In genomic region chr18:57427429-57428181, GRCh38 we compare ENCODE assay signal across 11 cellular contexts. TPM values are rescaled to one million over a fixed set of nuclear protein-coding genes. Genes with fewer than 3 reads are reported as not detected.
DNase-seq lines count a peak whose midpoint lies in the region; FAIRE-seq and TF ChIP-seq lines count a peak whose summit lies in the region.
"Had no signal": no experiment of that assay in that cellular context is flagged by ENCODE, and none has a peak within 500 bp of the region (broad histone marks: within the 10 kb centered on the region; RNA-seq: fewer than 3 reads in every experiment).

No MANE protein-coding gene starts in this region.

- no peak overlapping the region for H3K4ac ChIP-seq in trophoblast cell (ENCODE audit: low read depth, low read length)

- intact Hi-C loops in activated T-helper 2 cell treated with anti-CD3 and anti-CD28 coated beads, Interferon-gamma antibody, Interleukin-2, Interleukin-4, amounts not matched to agents 10 μg/mL and 5 μg/mL and 100 μg/mL, durations not matched to agents 14 hours and 24 hours and 36 hours (cut with micrococcal nuclease), result no loop called here

- peak overlapping the region; percentile 41 for H3K4me2 ChIP-seq in astrocyte (ENCODE audit: low read length)
- H3K4me2 ChIP-seq in trophoblast cell (ENCODE audit: low read length), result peak overlapping the region; percentile 85

- no peaks in the 10 kb centered on the region for H3K79me2 ChIP-seq in astrocyte (ENCODE audit: insufficient read depth, low read length)
- H3K79me2 ChIP-seq in trophoblast cell (ENCODE audit: control insufficient read depth, insufficient read depth, low read length, poor library complexity), result no peaks in the 10 kb centered on the region

- H3K9me3 Mint-ChIP-seq in astrocyte (ENCODE audit: unreplicated experiment), result peaks cover 12% of the 10 kb centered on the region
- H3K9me3 Mint-ChIP-seq in activated T-helper 2 cell treated with anti-CD3 and anti-CD28 coated beads, Interferon-gamma antibody, Interleukin-2, Interleukin-4, amounts not matched to agents 10 μg/mL and 5 μg/mL and 100 μg/mL, durations not matched to agents 14 hours and 24 hours and 36 hours, result peaks cover 5% of the 10 kb centered on the region

- no peak for TF ChIP-seq CTCF in astrocyte (IDR thresholded peaks at IDR 0.05; ENCODE audit: insufficient read depth, low read depth, low read length)

- no peak overlapping the region for H2AK5ac ChIP-seq in trophoblast cell (ENCODE audit: low read length)

- no CpG with 5 or more reads among the region's 78 CpGs for whole genome bisulfite sequencing in trophoblast cell (ENCODE audit: extremely low coverage, insufficient coverage, insufficient read length)

- no peak overlapping the region for H3K14ac ChIP-seq in trophoblast cell (ENCODE audit: low read length)

- no peak overlapping the region for H4K91ac ChIP-seq in trophoblast cell (ENCODE audit: low read depth, low read length)

- peak overlapping the region; percentile 59 for H4K12ac ChIP-seq in trophoblast cell (ENCODE audit: low read depth, low read length)

- H3K9ac ChIP-seq in ES-I3 (ENCODE audit: low read depth, low read length) (peak overlapping the region; percentile 55), astrocyte (ENCODE audit: low read length) (no peak overlapping the region), trophoblast cell (ENCODE audit: low read length) (peak overlapping the region; percentile 64)

- H3K36me3 ChIP-seq in ES-I3 (ENCODE audit: insufficient read depth, low read length) (no peaks in the 10 kb centered on the region), astrocyte (ENCODE audit: insufficient read depth, low read length) (no peaks in the 10 kb centered on the region), trophoblast cell (ENCODE audit: control insufficient read depth in 1 of 2, insufficient read depth in 2 of 2, low read length in 2 of 2) (no peaks in the 10 kb centered on the region)

- peaks cover 46% of the 10 kb centered on the region for H3K27me3 Mint-ChIP-seq in astrocyte (ENCODE audit: low read depth, unreplicated experiment)
- peaks cover 59% of the 10 kb centered on the region for H3K27me3 Mint-ChIP-seq in activated T-helper 2 cell treated with anti-CD3 and anti-CD28 coated beads, Interferon-gamma antibody, Interleukin-2, Interleukin-4, amounts not matched to agents 10 μg/mL and 5 μg/mL and 100 μg/mL, durations not matched to agents 14 hours and 24 hours and 36 hours (ENCODE audit: low read depth)

- H3K27ac ChIP-seq in astrocyte (ENCODE audit: low read depth, low read length) (no peak overlapping the region), trophoblast cell (ENCODE audit: low read depth, low read length) (no peak overlapping the region)

- H2BK12ac ChIP-seq in trophoblast cell (ENCODE audit: low read length), result no peak overlapping the region

- H3K27me3 ChIP-seq in astrocyte (ENCODE audit: insufficient read depth, low read length) (peaks cover 66% of the 10 kb centered on the region), trophoblast cell (ENCODE audit: insufficient read depth, low read length) (peaks cover 45% of the 10 kb centered on the region)

- H2BK120ac ChIP-seq in trophoblast cell (ENCODE audit: insufficient read depth, low read length, poor library complexity), result no peak overlapping the region

- no peak overlapping the region for H2BK5ac ChIP-seq in trophoblast cell (ENCODE audit: low read depth, low read length, poor library complexity)

- H2AFZ ChIP-seq in astrocyte (ENCODE audit: low read depth, low read length) (peak overlapping the region; percentile 41), trophoblast cell (ENCODE audit: insufficient read depth, low read length, poor library complexity) (peak overlapping the region; percentile 66)

- no peak overlapping the region for H3K23ac ChIP-seq in trophoblast cell (ENCODE audit: low read length)

- no peak overlapping the region for H3K4me3 ChIP-seq in astrocyte (ENCODE audit: insufficient read depth, low read depth, low read length)
- peak overlapping the region; percentile 63 for H3K4me3 ChIP-seq in trophoblast cell (ENCODE audit: low read depth, low read length)

- no peak overlapping the region for H3K27ac Mint-ChIP-seq in astrocyte (ENCODE audit: unreplicated experiment)
- H3K27ac Mint-ChIP-seq in activated T-helper 2 cell treated with anti-CD3 and anti-CD28 coated beads, Interferon-gamma antibody, Interleukin-2, Interleukin-4, amounts not matched to agents 10 μg/mL and 5 μg/mL and 100 μg/mL, durations not matched to agents 14 hours and 24 hours and 36 hours, result no peak overlapping the region
- H3K27ac Mint-ChIP-seq: CD4-positive, CD25-positive, alpha-beta regulatory T cell had no signal

- no peak overlapping the region for H3K18ac ChIP-seq in trophoblast cell (ENCODE audit: low read length)

- DNase-seq in astrocyte (ENCODE audit: low read depth) (no peak), iPS-NIHi11 (ENCODE audit: low spot score) (peak; percentile 77), trophoblast cell (no peak), DMS153 (lab: John Stamatoyannopoulos, UW) (no peak), anterior cingulate cortex (lab: John Stamatoyannopoulos, UW) (no peak)
- no peak for DNase-seq in activated T-helper 2 cell treated with anti-CD3 and anti-CD28 coated beads, Interferon-gamma antibody, Interleukin-2, Interleukin-4, amounts not matched to agents 10 μg/mL and 5 μg/mL and 100 μg/mL, durations not matched to agents 14 hours and 24 hours and 36 hours (ENCODE audit: low spot score)
- no peak for DNase-seq in NK-92 treated with Interleukin-12 subunit alpha and Interleukin-12 subunit beta, amount 100 ng/mL, for 24 hours (lab: John Stamatoyannopoulos, UW)
- DNase-seq: activated effector memory CD4-positive, alpha-beta T cell treated with Interleukin-2 at 50 U/mL for 16 hours; CD4-positive, CD25-positive, alpha-beta regulatory T cell; NCI-H1105 treated with DMSO at 0.1 percent for 48 hours had no signal

- no peaks in the 10 kb centered on the region for H3K36me3 Mint-ChIP-seq in astrocyte (ENCODE audit: low read depth, unreplicated experiment)
- H3K36me3 Mint-ChIP-seq in activated T-helper 2 cell treated with anti-CD3 and anti-CD28 coated beads, Interferon-gamma antibody, Interleukin-2, Interleukin-4, amounts not matched to agents 10 μg/mL and 5 μg/mL and 100 μg/mL, durations not matched to agents 14 hours and 24 hours and 36 hours (ENCODE audit: low read depth), result no peaks in the 10 kb centered on the region
- H3K36me3 Mint-ChIP-seq: CD4-positive, CD25-positive, alpha-beta regulatory T cell had no signal

- no peak overlapping the region for H3K4me3 Mint-ChIP-seq in astrocyte (ENCODE audit: unreplicated experiment)
- no peak overlapping the region for H3K4me3 Mint-ChIP-seq in activated T-helper 2 cell treated with anti-CD3 and anti-CD28 coated beads, Interferon-gamma antibody, Interleukin-2, Interleukin-4, amounts not matched to agents 10 μg/mL and 5 μg/mL and 100 μg/mL, durations not matched to agents 14 hours and 24 hours and 36 hours (ENCODE audit: low read depth)

- peaks cover 2% of the 10 kb centered on the region for H3K79me1 ChIP-seq in trophoblast cell (ENCODE audit: low read length)

- peaks cover 5% of the 10 kb centered on the region; the same call in 1 of the 2 replicates for H3K4me1 ChIP-seq in ES-I3 (ENCODE audit: insufficient read depth, low read length)
- H3K4me1 ChIP-seq in astrocyte (ENCODE audit: insufficient read depth, low read length), result no peaks in the 10 kb centered on the region
- peaks cover 4 to 9% of the 10 kb centered on the region in 2 experiments for H3K4me1 ChIP-seq in trophoblast cell (ENCODE audit: control insufficient read depth in 1 of 2, insufficient read depth in 2 of 2, low read length in 2 of 2)

- H3K9me3 ChIP-seq in ES-I3 (ENCODE audit: control insufficient read depth, insufficient read depth, low read length), result no peaks in the 10 kb centered on the region
- H3K9me3 ChIP-seq in astrocyte (ENCODE audit: insufficient read depth, low read depth, low read length), result peaks cover 2% of the 10 kb centered on the region
- peaks cover 9% of the 10 kb centered on the region for H3K9me3 ChIP-seq in trophoblast cell (ENCODE audit: insufficient read depth, low read depth, low read length)

- peak overlapping the region; percentile 86 for H4K8ac ChIP-seq in trophoblast cell (ENCODE audit: low read depth, low read length)

- no peak for FAIRE-seq in astrocyte (lab: Jason Lieb, UNC)

- H4K20me1 ChIP-seq in astrocyte (ENCODE audit: insufficient read depth, low read length), result no peaks in the 10 kb centered on the region

- no peaks in the 10 kb centered on the region for H3K4me1 Mint-ChIP-seq in astrocyte (ENCODE audit: low read depth, unreplicated experiment)
- H3K4me1 Mint-ChIP-seq in activated T-helper 2 cell treated with anti-CD3 and anti-CD28 coated beads, Interferon-gamma antibody, Interleukin-2, Interleukin-4, amounts not matched to agents 10 μg/mL and 5 μg/mL and 100 μg/mL, durations not matched to agents 14 hours and 24 hours and 36 hours (ENCODE audit: low read depth), result peaks cover 4% of the 10 kb centered on the region

RNA-seq across cellular contexts. Expression of gene ONECUT2, which starts 7.6 kb away (rescaled TPM):
- 5.2 and 6.2 TPM in 2 replicates for total RNA-seq in astrocyte
- 0.06 and 0.07 TPM in 2 replicates for polyA plus RNA-seq in trophoblast cell (2013)
- not detected in 2 replicates for total RNA-seq in activated T-helper 2 cell treated with anti-CD3 and anti-CD28 coated beads, Interferon-gamma antibody, Interleukin-2, Interleukin-4, amounts not matched to agents 10 μg/mL and 5 μg/mL and 100 μg/mL, durations not matched to agents 14 hours and 24 hours and 36 hours
- total RNA-seq: CD4-positive, CD25-positive, alpha-beta regulatory T cell had no signal
- polyA plus RNA-seq: CD4-positive, CD25-positive, alpha-beta regulatory T cell had no signal
